In genomic region chr7:30654296-30655090, GRCh38 we compare ENCODE assay signal across 30 cellular contexts. TPM values are rescaled to one million over a fixed set of nuclear protein-coding genes. Genes with fewer than 3 reads are reported as not detected.
"Had no signal": no experiment of that assay in that cellular context is flagged by ENCODE, and none has a peak within 500 bp of the region (broad histone marks: within the 10 kb centered on the region; RNA-seq: fewer than 3 reads in every experiment).

No MANE protein-coding gene starts in this region.

- H3K27me3 ChIP-seq: brain microvascular endothelial cell had no signal

- H3K4me1 ChIP-seq: foreskin keratinocyte, psoas muscle had no signal

- H3K27ac Mint-ChIP-seq: activated CD4-positive, alpha-beta T cell treated with anti-CD3 and anti-CD28 coated beads, Interleukin-2, amount 10 ng/mL, durations not matched to agents 7 days and 5 days; activated CD8-positive, alpha-beta T cell treated with anti-CD3 and anti-CD28 coated beads, Interleukin-2, amount 10 ng/mL, durations not matched to agents 7 days and 5 days; activated naive CD8-positive, alpha-beta T cell; mesothelial cell of epicardium; stimulated activated memory B cell treated with anti-CD40 and anti-IgM and Interleukin-4, amounts not matched to agents 10 μg/mL and 1 μg/mL and 100 μg/mL, for 72 hours; T-cell had no signal

- H3K9ac ChIP-seq: SK-N-SH had no signal

- H3K36me3 ChIP-seq: brain microvascular endothelial cell, thoracic aorta had no signal

- ATAC-seq: activated CD4-positive, CD25-positive, alpha-beta regulatory T cell treated with anti-CD3 and anti-CD28 coated beads, Interleukin-2, amount 50 U/mL, for 24 hours; activated CD8-positive, alpha-beta T cell treated with anti-CD3 and anti-CD28 coated beads, Interleukin-2, amount 10 ng/mL, durations not matched to agents 7 days and 5 days; foreskin keratinocyte; left lobe of liver; psoas muscle; right cardiac atrium; stimulated activated memory B cell treated with anti-CD40 and anti-IgM and Interleukin-4, amounts not matched to agents 10 μg/mL and 1 μg/mL and 100 μg/mL, for 72 hours; T-cell had no signal

- H3K27ac ChIP-seq: brain microvascular endothelial cell, coronary artery, foreskin keratinocyte, psoas muscle, thoracic aorta had no signal

- H3K4me3 Mint-ChIP-seq: activated CD4-positive, alpha-beta T cell treated with anti-CD3 and anti-CD28 coated beads, Interleukin-2, amount 10 ng/mL, durations not matched to agents 7 days and 5 days; activated CD8-positive, alpha-beta T cell treated with anti-CD3 and anti-CD28 coated beads, Interleukin-2, amount 10 ng/mL, durations not matched to agents 7 days and 5 days; activated naive CD8-positive, alpha-beta T cell; central memory CD8-positive, alpha-beta T cell; mesothelial cell of epicardium; natural killer cell treated with Interleukin-12 subunit alpha and Interleukin-12 subunit beta and Interleukin-15 and Interleukin-18, amount 100 ng/mL, for 72 hours; stimulated activated memory B cell treated with anti-CD40 and anti-IgM and Interleukin-4, amounts not matched to agents 10 μg/mL and 1 μg/mL and 100 μg/mL, for 72 hours; T-cell had no signal

- H3K4me3 ChIP-seq: coronary artery, lung, psoas muscle, thoracic aorta had no signal

- H3K36me3 Mint-ChIP-seq: natural killer cell treated with Interleukin-12 subunit alpha and Interleukin-12 subunit beta and Interleukin-15 and Interleukin-18, amount 100 ng/mL, for 72 hours; stimulated activated memory B cell treated with anti-CD40 and anti-IgM and Interleukin-4, amounts not matched to agents 10 μg/mL and 1 μg/mL and 100 μg/mL, for 72 hours; T-cell had no signal

- H3K27me3 Mint-ChIP-seq: activated CD4-positive, alpha-beta T cell treated with anti-CD3 and anti-CD28 coated beads, Interleukin-2, amount 10 ng/mL, durations not matched to agents 7 days and 5 days; activated naive CD8-positive, alpha-beta T cell; central memory CD8-positive, alpha-beta T cell; natural killer cell treated with Interleukin-12 subunit alpha and Interleukin-12 subunit beta and Interleukin-15 and Interleukin-18, amount 100 ng/mL, for 72 hours; stimulated activated memory B cell treated with anti-CD40 and anti-IgM and Interleukin-4, amounts not matched to agents 10 μg/mL and 1 μg/mL and 100 μg/mL, for 72 hours; T-cell had no signal

- H3K4me2 ChIP-seq: SK-N-SH had no signal

- H3K9me3 Mint-ChIP-seq: activated CD4-positive, alpha-beta T cell treated with anti-CD3 and anti-CD28 coated beads, Interleukin-2, amount 10 ng/mL, durations not matched to agents 7 days and 5 days; central memory CD8-positive, alpha-beta T cell; mesothelial cell of epicardium; natural killer cell treated with Interleukin-12 subunit alpha and Interleukin-12 subunit beta and Interleukin-15 and Interleukin-18, amount 100 ng/mL, for 72 hours; T-cell had no signal

- DNase-seq: activated CD4-positive, alpha-beta T cell treated with anti-CD3 and anti-CD28 coated beads, Interleukin-2, amount 10 ng/mL, durations not matched to agents 7 days and 5 days; activated CD8-positive, alpha-beta T cell treated with anti-CD3 and anti-CD28 coated beads, Interleukin-2, amount 10 ng/mL, durations not matched to agents 7 days and 5 days; activated gamma-delta T cell; activated T-cell treated with anti-CD3 and anti-CD28 coated beads, Interleukin-2, amount 50 U/mL, for 48 hours; anterior cingulate cortex; brain microvascular endothelial cell; foreskin keratinocyte; glutamatergic neuron; hypothalamus; islet precursor cell; nucleus accumbens; psoas muscle; right cardiac atrium; small intestine; stimulated activated CD4-positive, alpha-beta T cell treated with anti-CD3 and anti-CD28 coated beads, Interleukin-4, amount 100 ng/mL, for 24 hours; T-cell; T1000 had no signal

- H3K9me3 ChIP-seq: psoas muscle, SK-N-SH, thoracic aorta had no signal

- H3K4me1 Mint-ChIP-seq: activated CD4-positive, alpha-beta T cell treated with anti-CD3 and anti-CD28 coated beads, Interleukin-2, amount 10 ng/mL, durations not matched to agents 7 days and 5 days; central memory CD8-positive, alpha-beta T cell; stimulated activated memory B cell treated with anti-CD40 and anti-IgM and Interleukin-4, amounts not matched to agents 10 μg/mL and 1 μg/mL and 100 μg/mL, for 72 hours; T-cell had no signal

RNA-seq across cellular contexts. Expression of gene CRHR2, which starts 27.8 kb away (rescaled TPM):
- total RNA-seq: activated CD4-positive, alpha-beta T cell treated with anti-CD3 and anti-CD28 coated beads, Interleukin-2, amount 10 ng/mL, durations not matched to agents 7 days and 5 days; activated CD8-positive, alpha-beta T cell treated with anti-CD3 and anti-CD28 coated beads, Interleukin-2, amount 10 ng/mL, durations not matched to agents 7 days and 5 days; epithelial cell of proximal tubule; fibroblast of lung; foreskin keratinocyte; left lobe of liver; mesothelial cell of epicardium; natural killer cell treated with Interleukin-12 subunit alpha and Interleukin-12 subunit beta and Interleukin-15 and Interleukin-18, amount 100 ng/mL, for 72 hours had no signal
- polyA plus RNA-seq: fibroblast of lung, foreskin keratinocyte, SK-N-SH had no signal
